In the genomic region with DNA sequence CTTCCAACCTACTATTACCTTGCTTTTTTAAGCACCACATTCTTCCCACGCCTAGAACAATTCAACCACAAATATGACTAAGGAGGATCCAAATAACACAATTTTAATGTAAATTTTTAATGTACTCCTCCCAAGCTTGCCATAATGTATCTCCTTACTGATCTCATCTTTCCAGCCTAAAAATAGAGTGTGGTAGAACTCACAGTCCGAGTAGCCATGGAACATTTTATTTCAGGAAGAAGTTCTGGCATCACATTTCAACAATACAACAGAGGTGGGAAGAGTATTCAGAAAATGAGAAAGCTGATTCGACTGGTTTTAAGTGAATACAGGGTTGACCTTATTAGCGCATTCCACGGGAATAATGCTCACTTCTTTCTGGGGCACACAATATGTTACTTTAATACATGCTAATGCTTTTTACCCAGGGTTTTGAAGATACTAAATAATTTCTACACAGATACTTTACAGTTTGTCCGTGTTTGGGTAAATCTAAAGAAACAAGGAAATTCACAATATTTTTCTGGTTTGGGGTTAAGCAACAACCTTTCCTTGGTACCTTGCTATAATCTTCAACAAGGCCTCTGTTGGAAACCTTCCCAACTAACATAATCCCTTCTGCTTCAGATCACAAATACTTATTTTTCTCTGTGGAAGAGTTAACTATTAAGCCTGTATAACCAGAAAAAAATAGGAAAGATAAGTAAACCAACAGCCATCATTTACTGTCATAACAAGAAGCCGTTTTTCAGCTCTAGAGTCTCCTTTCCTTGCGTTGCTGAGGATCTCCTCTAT, we compare ENCODE assay signal across 17 cellular contexts. TPM values are rescaled to one million over a fixed set of nuclear protein-coding genes. Genes with fewer than 3 reads are reported as not detected.
DNase-seq lines count a peak whose midpoint lies in the region; ATAC-seq and TF ChIP-seq lines count a peak whose summit lies in the region.
"Had no signal": no experiment of that assay in that cellular context is flagged by ENCODE, and none has a peak within 500 bp of the region (broad histone marks: within the 10 kb centered on the region; RNA-seq: fewer than 3 reads in every experiment).

No MANE protein-coding gene starts in this region.

- H3K9me3 ChIP-seq in Caco-2 (no peaks in the 10 kb centered on the region), HCT116 (ENCODE audit: control insufficient read depth in 1 of 2, insufficient read depth in 1 of 2, low read depth in 1 of 2, low read length in 2 of 2) (no peaks in the 10 kb centered on the region), psoas muscle (no peaks in the 10 kb centered on the region), ovary (no peaks in the 10 kb centered on the region)
- H3K9me3 ChIP-seq: MG63 had no signal

- CTCF ChIA-PET in Caco-2 (lab: Charles Lee) (no interaction called here), HCT116 (lab: Charles Lee) (no interaction called here)

- H3K4me1 Mint-ChIP-seq in Caco-2 (ENCODE audit: low read depth, unreplicated experiment), result no peaks in the 10 kb centered on the region

- H2AFZ ChIP-seq in HCT116 (ENCODE audit: low read depth, low read length, poor library complexity, severe bottlenecking), result no peak overlapping the region

- peaks cover 11% of the 10 kb centered on the region for H3K79me2 ChIP-seq in HCT116 (ENCODE audit: insufficient read depth, low read length)

- TF ChIP-seq POLR2A in HCT116 (IDR thresholded peaks at IDR 0.05; ENCODE audit: borderline replicate concordance, extremely low read depth, insufficient read depth, insufficient read length) (no peak), ovary (IDR thresholded peaks at IDR 0.05) (no peak)

- TF ChIP-seq EP300 in ovary (IDR thresholded peaks at IDR 0.05), result no peak

- TF ChIP-seq RAD21 in HCT116 (IDR thresholded peaks at IDR 0.05; ENCODE audit: low read depth), result no peak

- no peaks in the 10 kb centered on the region for H3K27me3 ChIP-seq in Caco-2 (replicated peaks; ENCODE audit: control insufficient read depth, insufficient read depth, low read length)
- H3K27me3 ChIP-seq in HCT116 (ENCODE audit: insufficient read depth, low read length), result no peaks in the 10 kb centered on the region
- H3K27me3 ChIP-seq in psoas muscle (ENCODE audit: insufficient read depth in 3 of 3, low read length in 2 of 3), result no peaks in the 10 kb centered on the region
- H3K27me3 ChIP-seq in ovary, result no peaks in the 10 kb centered on the region
- H3K27me3 ChIP-seq: MG63 had no signal

- RAD21 ChIA-PET in HCT116 (lab: Charles Lee; ENCODE audit: low non-redundant PET in 1 of 2, low total read pairs in 2 of 2, uncharacterized antibody in 2 of 2, unreplicated experiment in 2 of 2), result interaction anchor here in 1 of 2 experiments (0.6 kb wide), 1 partner anchor 118 kb away, joined by 3 read pairs; no protein-coding TSS in a partner anchor

- no peak overlapping the region for H3K27ac ChIP-seq in HCT116 (ENCODE audit: low read depth, low read length)
- H3K27ac ChIP-seq in cingulate gyrus (ENCODE audit: low read depth, low read length), result peak overlapping the region; percentile 8
- H3K27ac ChIP-seq in psoas muscle, result peak overlapping the region; percentile 97
- no peak overlapping the region for H3K27ac ChIP-seq in ovary

- no peak overlapping the region for H3K4me2 ChIP-seq in HCT116 (ENCODE audit: low read length)

- H3K36me3 ChIP-seq in Caco-2 (ENCODE audit: control insufficient read depth, insufficient read depth, low read length), result peaks cover 3% of the 10 kb centered on the region
- H3K36me3 ChIP-seq in HCT116 (ENCODE audit: control insufficient read depth in 1 of 2, insufficient read depth in 2 of 2, low read length in 2 of 2), result peaks cover 23 to 55% of the 10 kb centered on the region in 2 experiments
- peaks cover 4 to 48% of the 10 kb centered on the region in 2 donors for H3K36me3 ChIP-seq in psoas muscle (ENCODE audit: insufficient read depth in 1 of 2, low read depth in 1 of 2)
- H3K36me3 ChIP-seq in ovary, result no peaks in the 10 kb centered on the region

- BruUV-seq in Caco-2 (replicated peaks; lab: Mats Ljungman, UMichigan) (TSS peak; percentile 9), HCT116 (replicated peaks; lab: Mats Ljungman, UMichigan) (TSS peak; percentile 5)

- H3K4me1 ChIP-seq in Caco-2 (no peaks in the 10 kb centered on the region), HCT116 (ENCODE audit: control insufficient read depth in 1 of 2, insufficient read depth in 2 of 2, low read length in 2 of 2) (no peaks in the 10 kb centered on the region), psoas muscle (peaks cover 63% of the 10 kb centered on the region), ovary (ENCODE audit: insufficient read depth) (peaks cover 1% of the 10 kb centered on the region)

- TF ChIP-seq CTCF in Caco-2 (IDR thresholded peaks at IDR 0.05; ENCODE audit: insufficient read depth in 1 of 2, low read depth in 1 of 2, low read length in 1 of 2, severe bottlenecking in 1 of 2, unreplicated experiment in 1 of 2), result no peak
- TF ChIP-seq CTCF in HCT116 (IDR thresholded peaks at IDR 0.05 in 2 of 3, conservative IDR thresholded peaks at IDR 0.05 in 1 of 3; ENCODE audit: borderline replicate concordance in 1 of 3, insufficient read depth in 1 of 3, low read depth in 2 of 3, low read length in 2 of 3), result no peak
- no peak for TF ChIP-seq CTCF in psoas muscle (IDR thresholded peaks at IDR 0.05)
- TF ChIP-seq CTCF in ovary (IDR thresholded peaks at IDR 0.05), result no peak

- ATAC-seq in HCT116 (no peak), psoas muscle (peak; percentile 44 to 81 (median 72))

- no peak overlapping the region for H3K27ac Mint-ChIP-seq in Caco-2 (ENCODE audit: unreplicated experiment)

- no peaks in the 10 kb centered on the region for H3K27me3 Mint-ChIP-seq in Caco-2 (ENCODE audit: insufficient read depth, unreplicated experiment)

- no peak overlapping the region for H3K9ac ChIP-seq in HCT116 (ENCODE audit: low read length)

- POLR2A ChIA-PET in Caco-2 (lab: Charles Lee) (no interaction called here), HCT116 (lab: Charles Lee) (no interaction called here)

- no peak overlapping the region for H3K4me3 ChIP-seq in Caco-2 (ENCODE audit: low read depth, low read length)
- no peak overlapping the region for H3K4me3 ChIP-seq in HCT116 (replicated peaks in 1 of 2; ENCODE audit: low read depth in 1 of 2, low read length in 2 of 2)
- H3K4me3 ChIP-seq in psoas muscle, result peak overlapping the region; percentile 14
- H3K4me3 ChIP-seq in ovary, result no peak overlapping the region
- H3K4me3 ChIP-seq: MG63 had no signal

- no peaks in the 10 kb centered on the region for H3K9me2 ChIP-seq in HCT116 (ENCODE audit: insufficient read depth)

- H4K20me1 ChIP-seq in HCT116 (ENCODE audit: insufficient read depth), result no peaks in the 10 kb centered on the region; the same call in 1 of the 2 replicates

- no peak for DNase-seq in Caco-2
- no peak for DNase-seq in HCT116 (ENCODE audit: low read depth, low spot score)
- DNase-seq in psoas muscle, result no peak
- no peak for DNase-seq in T-helper 1 cell
- DNase-seq in ovary, result no peak
- DNase-seq in Kasumi-1 (lab: John Stamatoyannopoulos, UW), result no peak
- DNase-seq: DMS79 treated with DMSO at 0.1 percent for 48 hours, GF-D8, KG1, MG63, NCI-H1092 treated with DMSO at 0.1 percent for 48 hours, NCI-H1694, NCI-H446, NCI-H748 treated with DMSO at 0.1 percent for 48 hours, SIG-M5 had no signal

- no peak overlapping the region for H3K4me3 Mint-ChIP-seq in Caco-2 (ENCODE audit: unreplicated experiment)
- H3K4me3 Mint-ChIP-seq: CD14-positive monocyte had no signal

- H3K36me3 Mint-ChIP-seq in Caco-2 (ENCODE audit: insufficient read depth, unreplicated experiment), result peaks cover 87% of the 10 kb centered on the region

- WGBS in psoas muscle, 3 donors, result 41 to 60% (median 50%) methylated on average over 8 of the region's 8 CpGs
- 74 to 87% (median 77%) methylated on average over 8 of the region's 8 CpGs for WGBS in ovary, 3 donors

- intact Hi-C loops in Caco-2 (cut with micrococcal nuclease; ENCODE audit: unreplicated experiment) (no loop called here), HCT116 (cut with micrococcal nuclease) (no loop called here), psoas muscle (cut with DNase I) (no loop called here), ovary (cut with DNase I) (no loop called here)

- H3K9me3 Mint-ChIP-seq in Caco-2 (ENCODE audit: unreplicated experiment), result no peaks in the 10 kb centered on the region
- H3K9me3 Mint-ChIP-seq: CD14-positive monocyte had no signal

TF ChIP-seq in HCT116, 20 proteins besides CTCF, POLR2A, EP300 and RAD21 (continues in another document):
- TF ChIP-seq YY1 (IDR thresholded peaks at IDR 0.05; ENCODE audit: extremely low read depth, insufficient replicate concordance, low read depth, low read length), result no peak
- TF ChIP-seq ELF1 (IDR thresholded peaks at IDR 0.05; ENCODE audit: borderline replicate concordance, low read depth), result no peak
- no peak for TF ChIP-seq EGR1 (IDR thresholded peaks at IDR 0.05; ENCODE audit: low read depth)
- TF ChIP-seq, protein P1, sequence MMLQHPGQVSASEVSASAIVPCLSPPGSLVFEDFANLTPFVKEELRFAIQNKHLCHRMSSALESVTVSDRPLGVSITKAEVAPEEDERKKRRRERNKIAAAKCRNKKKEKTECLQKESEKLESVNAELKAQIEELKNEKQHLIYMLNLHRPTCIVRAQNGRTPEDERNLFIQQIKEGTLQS (IDR thresholded peaks at IDR 0.05), result no peak
- TF ChIP-seq EZH2phosphoT487 (IDR thresholded peaks at IDR 0.05; ENCODE audit: borderline replicate concordance), result no peak

RNA-seq across cellular contexts. Expression of a gene that starts 15.2 kb away (rescaled TPM):
- total RNA-seq in Caco-2 (2022) (50.5 and 55.8 TPM in 2 replicates), HCT116 (2021; ENCODE audit: unreplicated experiment) (14.8 TPM), psoas muscle (100 to 1,000 TPM in 3 of 4 donors, 10 to 100 TPM in 1; 61.5 to 291 (median 181) TPM), ovary (10 to 100 TPM; 34.3 to 49.4 (median 41.3) TPM)
- polyA plus RNA-seq in HCT116 (2012), result 6.9 and 9.6 TPM in 2 replicates
- polyA plus RNA-seq in psoas muscle (100 to 1,000 TPM in 2 of 3 donors, 10 to 100 TPM in 1; 69.0 to 240 (median 151) TPM), ovary (10 to 100 TPM; 28.9 to 70.9 TPM)

Comparison
In these comparisons a context has a peak if more than half of its experiments do, and no peak if none do; other contexts are left out.
1. H3K27ac ChIP-seq: peak in cingulate gyrus (single experiment) and psoas muscle (single experiment); none in HCT116 (single experiment) and ovary (0 of 2).